In the genomic region with DNA sequence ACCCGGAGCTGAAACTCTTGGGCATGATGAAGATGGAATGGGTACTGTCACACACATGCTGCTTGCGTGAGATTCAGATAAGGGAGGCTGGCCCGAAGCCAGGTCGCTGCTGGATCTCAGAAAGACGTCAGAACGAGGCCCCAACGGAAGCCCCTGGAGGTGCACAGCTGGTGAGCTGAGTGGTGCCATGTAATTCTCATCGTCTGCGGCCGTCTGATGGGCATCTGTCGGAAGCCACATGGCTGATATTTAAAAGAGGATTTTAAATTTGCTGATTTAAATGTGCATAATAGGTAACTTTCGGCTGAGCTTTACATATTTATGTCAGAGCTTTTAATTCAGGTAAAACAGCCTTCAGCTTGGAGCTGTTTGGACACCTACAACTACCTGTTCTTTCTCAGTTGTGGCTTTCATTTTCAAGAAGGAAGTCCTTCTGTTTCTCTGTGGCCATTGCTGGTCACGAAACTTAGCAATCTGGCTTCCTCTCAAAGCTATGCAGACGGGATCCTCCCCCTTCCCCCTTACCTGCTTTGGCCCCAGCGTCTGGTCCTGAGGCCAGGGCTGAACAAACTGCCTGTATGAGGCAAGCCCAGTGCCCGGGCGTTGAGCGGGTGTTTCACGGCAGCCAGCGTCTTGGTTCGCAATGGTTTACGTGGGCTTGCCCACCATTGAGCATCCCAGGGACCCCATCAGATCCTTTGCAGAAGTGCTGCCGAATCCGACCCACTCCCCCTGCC, we compare ENCODE assay signal across 8 cellular contexts. TPM values are rescaled to one million over a fixed set of nuclear protein-coding genes. Genes with fewer than 3 reads are reported as not detected.
DNase-seq lines count a peak whose midpoint lies in the region; ATAC-seq and TF ChIP-seq lines count a peak whose summit lies in the region.

No MANE protein-coding gene starts in this region.

- H3K4me1 Mint-ChIP-seq in GM23338: peaks cover 25% of the 10 kb centered on the region

- peaks cover 7% of the 10 kb centered on the region for H3K27me3 Mint-ChIP-seq in GM23338 (ENCODE audit: insufficient read depth, low read depth, poor library complexity)

- H2AFZ ChIP-seq in GM23338: no peak overlapping the region

- peak overlapping the region; percentile 49 for H3K4me3 ChIP-seq in GM06990 (replicated peaks; ENCODE audit: low read depth, low read length)
- H3K4me3 ChIP-seq in GM23338: no peak overlapping the region

- H4K20me1 ChIP-seq in GM23338 (replicated peaks; ENCODE audit: insufficient read depth): peaks cover 17% of the 10 kb centered on the region

- H3K36me3 Mint-ChIP-seq in GM23338 (ENCODE audit: low read depth): no peaks in the 10 kb centered on the region; the same call in 2 of the 3 replicates

- ATAC-seq in GM23338: peak; percentile 40
- ATAC-seq in sciatic nerve: no peak

- no peaks in the 10 kb centered on the region for H3K9me3 Mint-ChIP-seq in GM23338

- intact Hi-C loops in sciatic nerve (cut with DNase I): no loop called here

- H3K36me3 ChIP-seq in GM06990 (ENCODE audit: control insufficient read depth, insufficient read depth, low read length): peaks cover 7% of the 10 kb centered on the region
- H3K36me3 ChIP-seq in GM23338 (ENCODE audit: insufficient read depth): no peaks in the 10 kb centered on the region

- H3K27ac ChIP-seq in GM23338 (ENCODE audit: low read depth): no peak overlapping the region

- no peaks in the 10 kb centered on the region for H3K9me2 ChIP-seq in GM23338 (ENCODE audit: insufficient read depth)

- peaks cover 9% of the 10 kb centered on the region for H3K4me1 ChIP-seq in GM23338 (ENCODE audit: insufficient read depth)

- peak overlapping the region; percentile 48; the same call in 1 of the 2 replicates for H3K4me2 ChIP-seq in GM23338

- H3K27me3 ChIP-seq in GM06990 (replicated peaks; ENCODE audit: control insufficient read depth, insufficient read depth, low read length) (no peaks in the 10 kb centered on the region), GM23338 (ENCODE audit: insufficient read depth) (no peaks in the 10 kb centered on the region)

- no peak for TF ChIP-seq POLR2A in erythroblast (IDR thresholded peaks at IDR 0.05; ENCODE audit: low read length)

- H3K79me2 ChIP-seq in GM23338 (replicated peaks; ENCODE audit: insufficient read depth): peaks cover 74% of the 10 kb centered on the region

- TF ChIP-seq CTCF in GM06990 (IDR thresholded peaks at IDR 0.05; ENCODE audit: insufficient read depth, low read length, poor library complexity, severe bottlenecking) (no peak), GM23338 (conservative IDR thresholded peaks at IDR 0.05; ENCODE audit: low read depth in 2 of 2) (no peak)

- H3K27ac Mint-ChIP-seq in GM23338: no peak overlapping the region

- no peaks in the 10 kb centered on the region; the same call in 1 of the 2 replicates for H3F3A ChIP-seq in GM23338 (replicated peaks; ENCODE audit: low read depth)

- peak overlapping the region; percentile 33; the same call in 2 of the 3 replicates for H3K4me3 Mint-ChIP-seq in GM23338

- peak; percentile 81 for DNase-seq in GM06990 (ENCODE audit: extremely low read depth, insufficient read length)
- DNase-seq in GM23338 (ENCODE audit: low spot score): peak; percentile 39
- DNase-seq in NCI-H146 treated with DMSO at 0.1 percent for 48 hours (lab: John Stamatoyannopoulos, UW; ENCODE audit: unreplicated experiment): peak; percentile 7
- peak; percentile 72 to 87 for DNase-seq in activated CD8-positive, alpha-beta memory T cell treated with anti-CD3 and anti-CD28 coated beads for 1 hour (ENCODE audit: extremely low read depth in 1 of 2, low read depth in 1 of 2)
- DNase-seq in erythroblast (lab: John Stamatoyannopoulos, UW): peak; percentile 80 to 85
- peak; percentile 84 for DNase-seq in sciatic nerve (ENCODE audit: low spot score)
- DNase-seq in NCI-H2196 (lab: John Stamatoyannopoulos, UW; ENCODE audit: unreplicated experiment): no peak
- no peak for DNase-seq in COR-L47 (lab: John Stamatoyannopoulos, UW)

TF ChIP-seq in GM23338, 12 proteins besides CTCF, POLR2A, EP300 and RAD21:
- TF ChIP-seq EZH2phosphoT487 (IDR thresholded peaks at IDR 0.05; ENCODE audit: unreplicated experiment) (no peak), ZNF331 (CRISPR knock-in tag; IDR thresholded peaks at IDR 0.05; ENCODE audit: low read depth) (no peak), NANOG (IDR thresholded peaks at IDR 0.05; ENCODE audit: borderline replicate concordance) (no peak)
- TF ChIP-seq, protein P1, sequence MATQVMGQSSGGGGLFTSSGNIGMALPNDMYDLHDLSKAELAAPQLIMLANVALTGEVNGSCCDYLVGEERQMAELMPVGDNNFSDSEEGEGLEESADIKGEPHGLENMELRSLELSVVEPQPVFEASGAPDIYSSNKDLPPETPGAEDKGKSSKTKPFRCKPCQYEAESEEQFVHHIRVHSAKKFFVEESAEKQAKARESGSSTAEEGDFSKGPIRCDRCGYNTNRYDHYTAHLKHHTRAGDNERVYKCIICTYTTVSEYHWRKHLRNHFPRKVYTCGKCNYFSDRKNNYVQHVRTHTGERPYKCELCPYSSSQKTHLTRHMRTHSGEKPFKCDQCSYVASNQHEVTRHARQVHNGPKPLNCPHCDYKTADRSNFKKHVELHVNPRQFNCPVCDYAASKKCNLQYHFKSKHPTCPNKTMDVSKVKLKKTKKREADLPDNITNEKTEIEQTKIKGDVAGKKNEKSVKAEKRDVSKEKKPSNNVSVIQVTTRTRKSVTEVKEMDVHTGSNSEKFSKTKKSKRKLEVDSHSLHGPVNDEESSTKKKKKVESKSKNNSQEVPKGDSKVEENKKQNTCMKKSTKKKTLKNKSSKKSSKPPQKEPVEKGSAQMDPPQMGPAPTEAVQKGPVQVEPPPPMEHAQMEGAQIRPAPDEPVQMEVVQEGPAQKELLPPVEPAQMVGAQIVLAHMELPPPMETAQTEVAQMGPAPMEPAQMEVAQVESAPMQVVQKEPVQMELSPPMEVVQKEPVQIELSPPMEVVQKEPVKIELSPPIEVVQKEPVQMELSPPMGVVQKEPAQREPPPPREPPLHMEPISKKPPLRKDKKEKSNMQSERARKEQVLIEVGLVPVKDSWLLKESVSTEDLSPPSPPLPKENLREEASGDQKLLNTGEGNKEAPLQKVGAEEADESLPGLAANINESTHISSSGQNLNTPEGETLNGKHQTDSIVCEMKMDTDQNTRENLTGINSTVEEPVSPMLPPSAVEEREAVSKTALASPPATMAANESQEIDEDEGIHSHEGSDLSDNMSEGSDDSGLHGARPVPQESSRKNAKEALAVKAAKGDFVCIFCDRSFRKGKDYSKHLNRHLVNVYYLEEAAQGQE (IDR thresholded peaks at IDR 0.05; ENCODE audit: unreplicated experiment): no peak

RNA-seq across cellular contexts. Expression of a gene that starts 9.2 kb away (rescaled TPM):
- 38.3 and 41.6 TPM in 2 replicates for total RNA-seq in GM23338 (2014; rRNA removed; shearing (Covaris generic))
- 27.2 and 28.5 TPM in 2 replicates for polyA plus RNA-seq in GM23338 (2016; fragmentation: Nextera tagmentation; extraction: Ambion mirVana)
- total RNA-seq in sciatic nerve: 31.1 TPM

RNA-seq across cellular contexts. Expression of a gene that starts 57.2 kb away (rescaled TPM):
- 1.4 and 1.7 TPM in 2 replicates for total RNA-seq in GM23338 (2014; rRNA removed; shearing (Covaris generic))
- 0.15 and 0.52 TPM in 2 replicates for polyA plus RNA-seq in GM23338 (2016; fragmentation: Nextera tagmentation; extraction: Ambion mirVana)
- total RNA-seq in sciatic nerve: 0.09 TPM

Comparison
In these comparisons a context has a peak if more than half of its experiments do, and no peak if none do; other contexts are left out.
1. DNase-seq: peak in GM06990 (single experiment), GM23338 (single experiment), NCI-H146 treated with DMSO at 0.1 percent for 48 hours (single experiment), activated CD8-positive, alpha-beta memory T cell treated with anti-CD3 and anti-CD28 coated beads for 1 hour (2 of 2), erythroblast (2 of 2) and sciatic nerve (single experiment); none in NCI-H2196 (single experiment) and COR-L47 (single experiment).